ENCODE assay signal across 8 cellular contexts in genomic region chr10:3785849-3786290, GRCh38.
DNase-seq lines count a peak whose midpoint lies in the region; ATAC-seq and TF ChIP-seq lines count a peak whose summit lies in the region.

No MANE protein-coding gene starts in this region.

- H3K4me3 ChIP-seq in AG04449 (ENCODE audit: low read depth, low read length) (peak overlapping the region; percentile 64), iPS-11a (ENCODE audit: low read depth, low read length) (peak overlapping the region; percentile 60), skeletal muscle cell (ENCODE audit: low read depth, low read length) (peak overlapping the region; percentile 58)

- H3K27ac ChIP-seq in angular gyrus (ENCODE audit: low read depth, low read length) = peak overlapping the region; percentile 93

- POLR2A ChIA-PET in AG04449 (lab: Yijun Ruan, JAX) = interaction anchor here (0.6 to 4.0 kb wide), 39 partner anchors 9 to 1821 kb away, joined by 3 to 46 read pairs (median 5); no protein-coding TSS in a partner anchor

- ATAC-seq in GM19328 (IDR thresholded peaks at IDR 0.05; ENCODE audit: unreplicated experiment) (peak; percentile 2), HG03025 (IDR thresholded peaks at IDR 0.05; ENCODE audit: low FRiP score, unreplicated experiment) (no peak)

- DNase-seq in AG04449 (ENCODE audit: low read depth, low spot score) (no peak), NCI-H82 treated with DMSO at 0.1 percent for 48 hours (lab: John Stamatoyannopoulos, UW; ENCODE audit: unreplicated experiment) (peak; percentile 20), skeletal muscle cell (ENCODE audit: low read depth) (no peak), NCI-H774 (lab: John Stamatoyannopoulos, UW) (no peak)

- no peak for TF ChIP-seq CTCF in AG04449 (IDR thresholded peaks at IDR 0.05; ENCODE audit: insufficient read depth, low read length, missing control alignments)

- CTCF ChIA-PET in AG04449 (lab: Yijun Ruan, JAX) = no interaction called here
